1 cellular context compared by ENCODE assay signal in the genomic region with DNA sequence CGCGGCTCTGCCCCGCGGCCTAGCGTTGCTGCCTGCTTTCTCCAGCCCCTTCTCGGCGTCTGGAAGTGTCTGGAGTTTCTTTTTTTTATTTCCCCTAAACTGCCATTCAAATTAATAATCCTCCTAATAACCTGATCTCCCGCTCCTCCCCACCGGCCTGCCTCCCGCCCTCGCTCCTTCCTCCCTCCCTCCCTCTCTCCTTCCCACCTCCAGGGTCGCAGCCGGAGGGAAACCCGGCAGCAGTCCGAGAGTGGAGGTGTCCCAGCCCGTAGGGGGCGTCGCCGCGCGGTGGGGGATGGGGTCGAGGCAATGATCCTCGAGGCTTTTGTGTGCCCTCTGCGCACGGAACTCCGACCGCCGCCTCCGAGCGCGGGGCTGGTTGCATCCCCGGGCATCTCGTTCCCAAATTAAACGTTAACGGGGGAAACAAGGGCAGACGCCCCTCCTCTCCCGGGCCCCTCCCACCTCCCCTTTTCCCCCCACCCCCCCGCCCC.
A peak's percentile ranks its signal among the peaks of the same experiment; 100 is the strongest.
TF ChIP-seq lines count a peak whose summit lies in the region.

No MANE protein-coding gene starts in this region.

TF ChIP-seq in K562, 482 proteins besides CTCF, POLR2A, EP300 and RAD21 (continued from another document and continues in another):
- TF ChIP-seq, protein P1, sequence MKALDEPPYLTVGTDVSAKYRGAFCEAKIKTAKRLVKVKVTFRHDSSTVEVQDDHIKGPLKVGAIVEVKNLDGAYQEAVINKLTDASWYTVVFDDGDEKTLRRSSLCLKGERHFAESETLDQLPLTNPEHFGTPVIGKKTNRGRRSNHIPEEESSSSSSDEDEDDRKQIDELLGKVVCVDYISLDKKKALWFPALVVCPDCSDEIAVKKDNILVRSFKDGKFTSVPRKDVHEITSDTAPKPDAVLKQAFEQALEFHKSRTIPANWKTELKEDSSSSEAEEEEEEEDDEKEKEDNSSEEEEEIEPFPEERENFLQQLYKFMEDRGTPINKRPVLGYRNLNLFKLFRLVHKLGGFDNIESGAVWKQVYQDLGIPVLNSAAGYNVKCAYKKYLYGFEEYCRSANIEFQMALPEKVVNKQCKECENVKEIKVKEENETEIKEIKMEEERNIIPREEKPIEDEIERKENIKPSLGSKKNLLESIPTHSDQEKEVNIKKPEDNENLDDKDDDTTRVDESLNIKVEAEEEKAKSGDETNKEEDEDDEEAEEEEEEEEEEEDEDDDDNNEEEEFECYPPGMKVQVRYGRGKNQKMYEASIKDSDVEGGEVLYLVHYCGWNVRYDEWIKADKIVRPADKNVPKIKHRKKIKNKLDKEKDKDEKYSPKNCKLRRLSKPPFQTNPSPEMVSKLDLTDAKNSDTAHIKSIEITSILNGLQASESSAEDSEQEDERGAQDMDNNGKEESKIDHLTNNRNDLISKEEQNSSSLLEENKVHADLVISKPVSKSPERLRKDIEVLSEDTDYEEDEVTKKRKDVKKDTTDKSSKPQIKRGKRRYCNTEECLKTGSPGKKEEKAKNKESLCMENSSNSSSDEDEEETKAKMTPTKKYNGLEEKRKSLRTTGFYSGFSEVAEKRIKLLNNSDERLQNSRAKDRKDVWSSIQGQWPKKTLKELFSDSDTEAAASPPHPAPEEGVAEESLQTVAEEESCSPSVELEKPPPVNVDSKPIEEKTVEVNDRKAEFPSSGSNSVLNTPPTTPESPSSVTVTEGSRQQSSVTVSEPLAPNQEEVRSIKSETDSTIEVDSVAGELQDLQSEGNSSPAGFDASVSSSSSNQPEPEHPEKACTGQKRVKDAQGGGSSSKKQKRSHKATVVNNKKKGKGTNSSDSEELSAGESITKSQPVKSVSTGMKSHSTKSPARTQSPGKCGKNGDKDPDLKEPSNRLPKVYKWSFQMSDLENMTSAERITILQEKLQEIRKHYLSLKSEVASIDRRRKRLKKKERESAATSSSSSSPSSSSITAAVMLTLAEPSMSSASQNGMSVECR (CRISPR knock-in tag; IDR thresholded peaks at IDR 0.05), result peak; percentile 23; the same call in 1 of the 2 replicates
- no peak for TF ChIP-seq MAFF (IDR thresholded peaks at IDR 0.05; ENCODE audit: low read length)
- TF ChIP-seq RBBP5 (IDR thresholded peaks at IDR 0.05; ENCODE audit: borderline replicate concordance, insufficient read depth, low read length, poor library complexity, severe bottlenecking), result peak; percentile 48
- no peak for TF ChIP-seq SMAD2 (IDR thresholded peaks at IDR 0.05; ENCODE audit: low read depth, low read length)
- TF ChIP-seq ZBTB1 (CRISPR knock-in tag; IDR thresholded peaks at IDR 0.05; ENCODE audit: borderline replicate concordance, low read depth), result no peak
- no peak for TF ChIP-seq KAT7 (CRISPR knock-in tag; IDR thresholded peaks at IDR 0.05; ENCODE audit: borderline replicate concordance)
- TF ChIP-seq, protein P2, sequence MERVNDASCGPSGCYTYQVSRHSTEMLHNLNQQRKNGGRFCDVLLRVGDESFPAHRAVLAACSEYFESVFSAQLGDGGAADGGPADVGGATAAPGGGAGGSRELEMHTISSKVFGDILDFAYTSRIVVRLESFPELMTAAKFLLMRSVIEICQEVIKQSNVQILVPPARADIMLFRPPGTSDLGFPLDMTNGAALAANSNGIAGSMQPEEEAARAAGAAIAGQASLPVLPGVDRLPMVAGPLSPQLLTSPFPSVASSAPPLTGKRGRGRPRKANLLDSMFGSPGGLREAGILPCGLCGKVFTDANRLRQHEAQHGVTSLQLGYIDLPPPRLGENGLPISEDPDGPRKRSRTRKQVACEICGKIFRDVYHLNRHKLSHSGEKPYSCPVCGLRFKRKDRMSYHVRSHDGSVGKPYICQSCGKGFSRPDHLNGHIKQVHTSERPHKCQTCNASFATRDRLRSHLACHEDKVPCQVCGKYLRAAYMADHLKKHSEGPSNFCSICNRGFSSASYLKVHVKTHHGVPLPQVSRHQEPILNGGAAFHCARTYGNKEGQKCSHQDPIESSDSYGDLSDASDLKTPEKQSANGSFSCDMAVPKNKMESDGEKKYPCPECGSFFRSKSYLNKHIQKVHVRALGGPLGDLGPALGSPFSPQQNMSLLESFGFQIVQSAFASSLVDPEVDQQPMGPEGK (CRISPR knock-in tag; IDR thresholded peaks at IDR 0.05; ENCODE audit: borderline replicate concordance), result 0 out of 2 replicates have a peak, but pooled peaks have one; percentile 54
- TF ChIP-seq MYNN (IDR thresholded peaks at IDR 0.05), result peak; percentile 80
- no peak for TF ChIP-seq MYNN (CRISPR knock-in tag; IDR thresholded peaks at IDR 0.05)
- TF ChIP-seq, protein P3, sequence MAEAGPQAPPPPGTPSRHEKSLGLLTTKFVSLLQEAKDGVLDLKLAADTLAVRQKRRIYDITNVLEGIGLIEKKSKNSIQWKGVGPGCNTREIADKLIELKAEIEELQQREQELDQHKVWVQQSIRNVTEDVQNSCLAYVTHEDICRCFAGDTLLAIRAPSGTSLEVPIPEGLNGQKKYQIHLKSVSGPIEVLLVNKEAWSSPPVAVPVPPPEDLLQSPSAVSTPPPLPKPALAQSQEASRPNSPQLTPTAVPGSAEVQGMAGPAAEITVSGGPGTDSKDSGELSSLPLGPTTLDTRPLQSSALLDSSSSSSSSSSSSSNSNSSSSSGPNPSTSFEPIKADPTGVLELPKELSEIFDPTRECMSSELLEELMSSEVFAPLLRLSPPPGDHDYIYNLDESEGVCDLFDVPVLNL (CRISPR knock-in tag; IDR thresholded peaks at IDR 0.05; ENCODE audit: low read depth), result no peak
- no peak for TF ChIP-seq NFIC (IDR thresholded peaks at IDR 0.05)
- no peak for TF ChIP-seq ARHGAP35 (IDR thresholded peaks at IDR 0.05; ENCODE audit: partially characterized antibody)
- peak in 1 of 2 experiments; percentile 67; a peak in 2 of 4 replicates for TF ChIP-seq RCOR1 (IDR thresholded peaks at IDR 0.05; ENCODE audit: borderline replicate concordance in 1 of 2, low read depth in 2 of 2, low read length in 2 of 2)
- peak; percentile 44; the same call in 1 of the 2 replicates for TF ChIP-seq BHLHE40 (IDR thresholded peaks at IDR 0.05; ENCODE audit: low read length)
- TF ChIP-seq, protein P4, sequence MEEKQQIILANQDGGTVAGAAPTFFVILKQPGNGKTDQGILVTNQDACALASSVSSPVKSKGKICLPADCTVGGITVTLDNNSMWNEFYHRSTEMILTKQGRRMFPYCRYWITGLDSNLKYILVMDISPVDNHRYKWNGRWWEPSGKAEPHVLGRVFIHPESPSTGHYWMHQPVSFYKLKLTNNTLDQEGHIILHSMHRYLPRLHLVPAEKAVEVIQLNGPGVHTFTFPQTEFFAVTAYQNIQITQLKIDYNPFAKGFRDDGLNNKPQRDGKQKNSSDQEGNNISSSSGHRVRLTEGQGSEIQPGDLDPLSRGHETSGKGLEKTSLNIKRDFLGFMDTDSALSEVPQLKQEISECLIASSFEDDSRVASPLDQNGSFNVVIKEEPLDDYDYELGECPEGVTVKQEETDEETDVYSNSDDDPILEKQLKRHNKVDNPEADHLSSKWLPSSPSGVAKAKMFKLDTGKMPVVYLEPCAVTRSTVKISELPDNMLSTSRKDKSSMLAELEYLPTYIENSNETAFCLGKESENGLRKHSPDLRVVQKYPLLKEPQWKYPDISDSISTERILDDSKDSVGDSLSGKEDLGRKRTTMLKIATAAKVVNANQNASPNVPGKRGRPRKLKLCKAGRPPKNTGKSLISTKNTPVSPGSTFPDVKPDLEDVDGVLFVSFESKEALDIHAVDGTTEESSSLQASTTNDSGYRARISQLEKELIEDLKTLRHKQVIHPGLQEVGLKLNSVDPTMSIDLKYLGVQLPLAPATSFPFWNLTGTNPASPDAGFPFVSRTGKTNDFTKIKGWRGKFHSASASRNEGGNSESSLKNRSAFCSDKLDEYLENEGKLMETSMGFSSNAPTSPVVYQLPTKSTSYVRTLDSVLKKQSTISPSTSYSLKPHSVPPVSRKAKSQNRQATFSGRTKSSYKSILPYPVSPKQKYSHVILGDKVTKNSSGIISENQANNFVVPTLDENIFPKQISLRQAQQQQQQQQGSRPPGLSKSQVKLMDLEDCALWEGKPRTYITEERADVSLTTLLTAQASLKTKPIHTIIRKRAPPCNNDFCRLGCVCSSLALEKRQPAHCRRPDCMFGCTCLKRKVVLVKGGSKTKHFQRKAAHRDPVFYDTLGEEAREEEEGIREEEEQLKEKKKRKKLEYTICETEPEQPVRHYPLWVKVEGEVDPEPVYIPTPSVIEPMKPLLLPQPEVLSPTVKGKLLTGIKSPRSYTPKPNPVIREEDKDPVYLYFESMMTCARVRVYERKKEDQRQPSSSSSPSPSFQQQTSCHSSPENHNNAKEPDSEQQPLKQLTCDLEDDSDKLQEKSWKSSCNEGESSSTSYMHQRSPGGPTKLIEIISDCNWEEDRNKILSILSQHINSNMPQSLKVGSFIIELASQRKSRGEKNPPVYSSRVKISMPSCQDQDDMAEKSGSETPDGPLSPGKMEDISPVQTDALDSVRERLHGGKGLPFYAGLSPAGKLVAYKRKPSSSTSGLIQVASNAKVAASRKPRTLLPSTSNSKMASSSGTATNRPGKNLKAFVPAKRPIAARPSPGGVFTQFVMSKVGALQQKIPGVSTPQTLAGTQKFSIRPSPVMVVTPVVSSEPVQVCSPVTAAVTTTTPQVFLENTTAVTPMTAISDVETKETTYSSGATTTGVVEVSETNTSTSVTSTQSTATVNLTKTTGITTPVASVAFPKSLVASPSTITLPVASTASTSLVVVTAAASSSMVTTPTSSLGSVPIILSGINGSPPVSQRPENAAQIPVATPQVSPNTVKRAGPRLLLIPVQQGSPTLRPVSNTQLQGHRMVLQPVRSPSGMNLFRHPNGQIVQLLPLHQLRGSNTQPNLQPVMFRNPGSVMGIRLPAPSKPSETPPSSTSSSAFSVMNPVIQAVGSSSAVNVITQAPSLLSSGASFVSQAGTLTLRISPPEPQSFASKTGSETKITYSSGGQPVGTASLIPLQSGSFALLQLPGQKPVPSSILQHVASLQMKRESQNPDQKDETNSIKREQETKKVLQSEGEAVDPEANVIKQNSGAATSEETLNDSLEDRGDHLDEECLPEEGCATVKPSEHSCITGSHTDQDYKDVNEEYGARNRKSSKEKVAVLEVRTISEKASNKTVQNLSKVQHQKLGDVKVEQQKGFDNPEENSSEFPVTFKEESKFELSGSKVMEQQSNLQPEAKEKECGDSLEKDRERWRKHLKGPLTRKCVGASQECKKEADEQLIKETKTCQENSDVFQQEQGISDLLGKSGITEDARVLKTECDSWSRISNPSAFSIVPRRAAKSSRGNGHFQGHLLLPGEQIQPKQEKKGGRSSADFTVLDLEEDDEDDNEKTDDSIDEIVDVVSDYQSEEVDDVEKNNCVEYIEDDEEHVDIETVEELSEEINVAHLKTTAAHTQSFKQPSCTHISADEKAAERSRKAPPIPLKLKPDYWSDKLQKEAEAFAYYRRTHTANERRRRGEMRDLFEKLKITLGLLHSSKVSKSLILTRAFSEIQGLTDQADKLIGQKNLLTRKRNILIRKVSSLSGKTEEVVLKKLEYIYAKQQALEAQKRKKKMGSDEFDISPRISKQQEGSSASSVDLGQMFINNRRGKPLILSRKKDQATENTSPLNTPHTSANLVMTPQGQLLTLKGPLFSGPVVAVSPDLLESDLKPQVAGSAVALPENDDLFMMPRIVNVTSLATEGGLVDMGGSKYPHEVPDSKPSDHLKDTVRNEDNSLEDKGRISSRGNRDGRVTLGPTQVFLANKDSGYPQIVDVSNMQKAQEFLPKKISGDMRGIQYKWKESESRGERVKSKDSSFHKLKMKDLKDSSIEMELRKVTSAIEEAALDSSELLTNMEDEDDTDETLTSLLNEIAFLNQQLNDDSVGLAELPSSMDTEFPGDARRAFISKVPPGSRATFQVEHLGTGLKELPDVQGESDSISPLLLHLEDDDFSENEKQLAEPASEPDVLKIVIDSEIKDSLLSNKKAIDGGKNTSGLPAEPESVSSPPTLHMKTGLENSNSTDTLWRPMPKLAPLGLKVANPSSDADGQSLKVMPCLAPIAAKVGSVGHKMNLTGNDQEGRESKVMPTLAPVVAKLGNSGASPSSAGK (IDR thresholded peaks at IDR 0.05), result peak; percentile 9; the same call in 1 of the 2 replicates
- no peak for TF ChIP-seq RBM15 (IDR thresholded peaks at IDR 0.05; ENCODE audit: insufficient read depth, low read length)
- TF ChIP-seq ZNF274 (IDR thresholded peaks at IDR 0.05; ENCODE audit: borderline replicate concordance, low read depth, low read length), result no peak
- 0 out of 2 replicates have a peak, but pooled peaks have one; percentile 12 for TF ChIP-seq SMC3 (conservative IDR thresholded peaks at IDR 0.05; ENCODE audit: insufficient read depth, low read depth, low read length)
- TF ChIP-seq SOX6 (IDR thresholded peaks at IDR 0.05), result no peak; the same call in none of the 2 replicates
- peak; percentile 63; the same call in 1 of the 2 replicates for TF ChIP-seq POLR2AphosphoS2 (IDR thresholded peaks at IDR 0.05; ENCODE audit: low read length)
- no peak for TF ChIP-seq STAT5B (CRISPR knock-in tag; IDR thresholded peaks at IDR 0.05)
- no peak for TF ChIP-seq ZNF551 (CRISPR knock-in tag; IDR thresholded peaks at IDR 0.05)
- no peak for TF ChIP-seq THRAP3 (IDR thresholded peaks at IDR 0.05; ENCODE audit: borderline replicate concordance)
- TF ChIP-seq, protein P5, sequence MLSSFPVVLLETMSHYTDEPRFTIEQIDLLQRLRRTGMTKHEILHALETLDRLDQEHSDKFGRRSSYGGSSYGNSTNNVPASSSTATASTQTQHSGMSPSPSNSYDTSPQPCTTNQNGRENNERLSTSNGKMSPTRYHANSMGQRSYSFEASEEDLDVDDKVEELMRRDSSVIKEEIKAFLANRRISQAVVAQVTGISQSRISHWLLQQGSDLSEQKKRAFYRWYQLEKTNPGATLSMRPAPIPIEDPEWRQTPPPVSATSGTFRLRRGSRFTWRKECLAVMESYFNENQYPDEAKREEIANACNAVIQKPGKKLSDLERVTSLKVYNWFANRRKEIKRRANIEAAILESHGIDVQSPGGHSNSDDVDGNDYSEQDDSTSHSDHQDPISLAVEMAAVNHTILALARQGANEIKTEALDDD (IDR thresholded peaks at IDR 0.05), result no peak
- TF ChIP-seq, protein P6, sequence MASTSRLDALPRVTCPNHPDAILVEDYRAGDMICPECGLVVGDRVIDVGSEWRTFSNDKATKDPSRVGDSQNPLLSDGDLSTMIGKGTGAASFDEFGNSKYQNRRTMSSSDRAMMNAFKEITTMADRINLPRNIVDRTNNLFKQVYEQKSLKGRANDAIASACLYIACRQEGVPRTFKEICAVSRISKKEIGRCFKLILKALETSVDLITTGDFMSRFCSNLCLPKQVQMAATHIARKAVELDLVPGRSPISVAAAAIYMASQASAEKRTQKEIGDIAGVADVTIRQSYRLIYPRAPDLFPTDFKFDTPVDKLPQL (IDR thresholded peaks at IDR 0.05; ENCODE audit: extremely low read depth, insufficient read length), result no peak
- TF ChIP-seq, protein P7, sequence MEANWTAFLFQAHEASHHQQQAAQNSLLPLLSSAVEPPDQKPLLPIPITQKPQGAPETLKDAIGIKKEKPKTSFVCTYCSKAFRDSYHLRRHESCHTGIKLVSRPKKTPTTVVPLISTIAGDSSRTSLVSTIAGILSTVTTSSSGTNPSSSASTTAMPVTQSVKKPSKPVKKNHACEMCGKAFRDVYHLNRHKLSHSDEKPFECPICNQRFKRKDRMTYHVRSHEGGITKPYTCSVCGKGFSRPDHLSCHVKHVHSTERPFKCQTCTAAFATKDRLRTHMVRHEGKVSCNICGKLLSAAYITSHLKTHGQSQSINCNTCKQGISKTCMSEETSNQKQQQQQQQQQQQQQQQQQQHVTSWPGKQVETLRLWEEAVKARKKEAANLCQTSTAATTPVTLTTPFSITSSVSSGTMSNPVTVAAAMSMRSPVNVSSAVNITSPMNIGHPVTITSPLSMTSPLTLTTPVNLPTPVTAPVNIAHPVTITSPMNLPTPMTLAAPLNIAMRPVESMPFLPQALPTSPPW (CRISPR knock-in tag; IDR thresholded peaks at IDR 0.05), result peak; percentile 83; the same call in 1 of the 2 replicates
- no peak for TF ChIP-seq ESRRA (IDR thresholded peaks at IDR 0.05; ENCODE audit: borderline replicate concordance, low read depth)
- TF ChIP-seq ZNF24 (IDR thresholded peaks at IDR 0.05), result 0 out of 2 replicates have a peak, but pooled peaks have one; percentile 34
- TF ChIP-seq NCOR1 (IDR thresholded peaks at IDR 0.05), result peak; percentile 66
- no peak for TF ChIP-seq ARID2 (IDR thresholded peaks at IDR 0.05)
